ENCODE assay signal across 11 cellular contexts in genomic region chr10:34854147-34854601, GRCh38. TPM values are rescaled to one million over a fixed set of nuclear protein-coding genes. Genes with fewer than 3 reads are reported as not detected.
DNase-seq lines count a peak whose midpoint lies in the region; ATAC-seq, FAIRE-seq and TF ChIP-seq lines count a peak whose summit lies in the region.
"Had no signal": no experiment of that assay in that cellular context is flagged by ENCODE, and none has a peak within 500 bp of the region (broad histone marks: within the 10 kb centered on the region; RNA-seq: fewer than 3 reads in every experiment).

No MANE protein-coding gene starts in this region.

- H2AFZ ChIP-seq in neuron (ENCODE audit: low read depth, low read length) = peak overlapping the region; percentile 77

- H3K9me3 Mint-ChIP-seq in Calu3 (ENCODE audit: low read depth, unreplicated experiment) = no peaks in the 10 kb centered on the region
- H3K9me3 Mint-ChIP-seq: activated CD4-positive, alpha-beta T cell treated with anti-CD3 and anti-CD28 coated beads, Interleukin-2, amount 10 ng/mL, durations not matched to agents 7 days and 5 days; dendritic cell treated with granulocyte-macrophage colony-stimulating factor and Interleukin-4, amounts not matched to agents 40 ng/mL and 50 ng/mL, for 4 days had no signal

- CTCF ChIA-PET in Calu3 (lab: Charles Lee) = interaction anchor here (0.7 kb wide), 1 partner anchor 23 kb away, joined by 4 read pairs; no protein-coding TSS in a partner anchor

- H3K36me3 ChIP-seq in neuron (ENCODE audit: insufficient read depth, low read length) = no peaks in the 10 kb centered on the region

- H3K4me3 Mint-ChIP-seq in Calu3 (ENCODE audit: low read depth, unreplicated experiment) = peak overlapping the region; percentile 3
- H3K4me3 Mint-ChIP-seq: activated CD4-positive, alpha-beta T cell treated with anti-CD3 and anti-CD28 coated beads, Interleukin-2, amount 10 ng/mL, durations not matched to agents 7 days and 5 days; dendritic cell treated with granulocyte-macrophage colony-stimulating factor and Interleukin-4, amounts not matched to agents 40 ng/mL and 50 ng/mL, for 4 days had no signal

- H3K27me3 ChIP-seq in neuron (ENCODE audit: insufficient read depth, low read length) = no peaks in the 10 kb centered on the region

- H3K4me1 Mint-ChIP-seq in Calu3 (ENCODE audit: low read depth, unreplicated experiment) = peaks cover 8% of the 10 kb centered on the region
- H3K4me1 Mint-ChIP-seq: activated CD4-positive, alpha-beta T cell treated with anti-CD3 and anti-CD28 coated beads, Interleukin-2, amount 10 ng/mL, durations not matched to agents 7 days and 5 days had no signal

- FAIRE-seq in endometrium (lab: Jason Lieb, UNC) = peak; percentile 63
- FAIRE-seq: G401.6 had no signal

- peaks cover 30% of the 10 kb centered on the region for H3K27me3 Mint-ChIP-seq in Calu3 (ENCODE audit: unreplicated experiment)

- H3K36me3 Mint-ChIP-seq in Calu3 (ENCODE audit: insufficient read depth, unreplicated experiment) = no peaks in the 10 kb centered on the region

- H3K9me3 ChIP-seq in neuron (ENCODE audit: low read length) = no peaks in the 10 kb centered on the region

- no TSS peak for BruUV-seq in Calu3 (replicated peaks; lab: Mats Ljungman, UMichigan)

- H3K4me1 ChIP-seq in neuron (ENCODE audit: insufficient read depth, low read length) = peaks cover 6% of the 10 kb centered on the region

- H3K27ac Mint-ChIP-seq in Calu3 (ENCODE audit: unreplicated experiment) = no peak overlapping the region
- H3K27ac Mint-ChIP-seq: activated CD4-positive, alpha-beta T cell treated with anti-CD3 and anti-CD28 coated beads, Interleukin-2, amount 10 ng/mL, durations not matched to agents 7 days and 5 days; dendritic cell treated with granulocyte-macrophage colony-stimulating factor and Interleukin-4, amounts not matched to agents 40 ng/mL and 50 ng/mL, for 4 days had no signal

- H3K4me3 ChIP-seq in neuron (ENCODE audit: low read length) = no peak overlapping the region

- ATAC-seq in GM21360 (IDR thresholded peaks at IDR 0.05; ENCODE audit: unreplicated experiment) (no peak), GM21723 (IDR thresholded peaks at IDR 0.05; ENCODE audit: unreplicated experiment) (no peak)

- no peak for TF ChIP-seq CTCF in Calu3 (IDR thresholded peaks at IDR 0.05; ENCODE audit: unreplicated experiment)

- DNase-seq in Calu3 (no peak), NCI-H226 (peak; percentile 23), NCI-H2107 treated with DMSO at 0.1 percent for 48 hours (lab: John Stamatoyannopoulos, UW; ENCODE audit: unreplicated experiment) (no peak), HUDEP-2 (lab: John Stamatoyannopoulos, UW; ENCODE audit: unreplicated experiment in 76 of 76) (no peak)
- DNase-seq: activated CD4-positive, alpha-beta T cell treated with anti-CD3 and anti-CD28 coated beads, Interleukin-2, amount 10 ng/mL, durations not matched to agents 7 days and 5 days had no signal

- intact Hi-C loops in Calu3 (cut with micrococcal nuclease; ENCODE audit: unreplicated experiment) = no loop called here

RNA-seq across cellular contexts. Expression of gene PARD3, which starts 39.1 kb away (rescaled TPM):
- total RNA-seq in Calu3 (2022) = 57.6 and 62.4 TPM in 2 replicates
